In genomic region chr16:4416200-4417032, GRCh38 we compare ENCODE assay signal across 8 cellular contexts. TPM values are rescaled to one million over a fixed set of nuclear protein-coding genes. Genes with fewer than 3 reads are reported as not detected.
DNase-seq lines count a peak whose midpoint lies in the region; TF ChIP-seq lines count a peak whose summit lies in the region.

TSS of gene CORO7 (minus strand) at chr16:4416596. CDS start at chr16:4416518, 78 bp downstream.

- no peaks in the 10 kb centered on the region for H3K9me2 ChIP-seq in SK-N-SH

- TF ChIP-seq CTCF in GM06990 (IDR thresholded peaks at IDR 0.05; ENCODE audit: insufficient read depth, low read length, poor library complexity, severe bottlenecking) (no peak), HFFc6 (IDR thresholded peaks at IDR 0.05) (peak; percentile 20), SK-N-SH (IDR thresholded peaks at IDR 0.05) (no peak)

- peak within 1 kb of the TSS; percentile 99 for H3K4me2 ChIP-seq in SK-N-SH

- H3K36me3 Mint-ChIP-seq in HFFc6 (ENCODE audit: low read depth), result 0 out of 2 replicates have a peak, but pooled peaks cover 4% of the 10 kb centered on the region
- peaks cover 20% of the 10 kb centered on the region for H3K36me3 Mint-ChIP-seq in activated naive CD4-positive, alpha-beta T cell treated with anti-CD3 and anti-CD28 coated beads, Interleukin-2, amount 10 ng/mL, durations not matched to agents 7 days and 5 days

- peak within 1 kb of the TSS; percentile 82 for H3K27ac Mint-ChIP-seq in HFFc6
- peak within 1 kb of the TSS; percentile 96 for H3K27ac Mint-ChIP-seq in activated naive CD4-positive, alpha-beta T cell treated with anti-CD3 and anti-CD28 coated beads, Interleukin-2, amount 10 ng/mL, durations not matched to agents 7 days and 5 days

- H3F3A ChIP-seq in SK-N-SH (replicated peaks; ENCODE audit: insufficient read depth), result peaks cover 4% of the 10 kb centered on the region

- TF ChIP-seq EP300 in SK-N-SH (IDR thresholded peaks at IDR 0.05; ENCODE audit: borderline replicate concordance in 1 of 2, low read depth in 1 of 2, low read length in 1 of 2), result no peak

- no peaks in the 10 kb centered on the region for H3K9me3 ChIP-seq in SK-N-SH

- no peak for TF ChIP-seq RAD21 in SK-N-SH (IDR thresholded peaks at IDR 0.05; ENCODE audit: low read length)

- CTCF ChIA-PET in SK-N-SH (lab: Yijun Ruan, JAX), result interaction anchor here (0.9 to 13.6 kb wide), 5 partner anchors 14 to 91 kb away, joined by 3 to 189 read pairs (median 3); no protein-coding TSS in a partner anchor
- CTCF ChIA-PET in activated naive CD4-positive, alpha-beta T cell treated with anti-CD3 and anti-CD28 coated beads, Interleukin-2, amount 10 ng/mL, durations not matched to agents 7 days and 5 days (lab: Charles Lee), result interaction anchor here (0.6 to 6.5 kb wide), 4 partner anchors 13 to 540 kb away, joined by 3 to 38 read pairs (median 4); partner anchors contain the start of gene HMOX2

- peak within 1 kb of the TSS; percentile 90 for H3K4me3 Mint-ChIP-seq in HFFc6
- H3K4me3 Mint-ChIP-seq in activated naive CD4-positive, alpha-beta T cell treated with anti-CD3 and anti-CD28 coated beads, Interleukin-2, amount 10 ng/mL, durations not matched to agents 7 days and 5 days, result peak within 1 kb of the TSS; percentile 82

- peaks cover 7% of the 10 kb centered on the region; the same call in 1 of the 2 replicates for H4K20me1 ChIP-seq in SK-N-SH (ENCODE audit: insufficient read depth)

- H3K27ac ChIP-seq in SK-N-SH (ENCODE audit: low read depth in 2 of 2, low read length in 1 of 2), result peak within 1 kb of the TSS; percentile 20 to 58; a peak in 2 of 4 replicates

- 2% methylated on average over 10 of the region's 92 CpGs for WGBS in SK-N-SH (ENCODE audit: low lambda C conversion rate)

- H3K4me1 ChIP-seq in SK-N-SH (ENCODE audit: control insufficient read depth in 1 of 2, insufficient read depth in 2 of 2, low read depth in 1 of 2, low read length in 1 of 2), result peaks cover 6 to 20% of the 10 kb centered on the region in 2 experiments; a peak in 1 of 4 replicates

- DNase-seq in GM06990 (ENCODE audit: extremely low read depth, insufficient read length), result peak; percentile 97
- peak; percentile 80 for DNase-seq in HFFc6
- DNase-seq in NCI-H1048 (lab: John Stamatoyannopoulos, UW), result peak; percentile 44
- DNase-seq in SK-N-SH, result peak; percentile 99
- peak; percentile 99 for DNase-seq in activated naive CD4-positive, alpha-beta T cell treated with anti-CD3 and anti-CD28 coated beads, Interleukin-2, amount 10 ng/mL, durations not matched to agents 7 days and 5 days
- peak; percentile 97 for DNase-seq in germinal center (ENCODE audit: low spot score)
- peak; percentile 97 for DNase-seq in occipital lobe (lab: John Stamatoyannopoulos, UW)
- DNase-seq in superior temporal gyrus (ENCODE audit: extremely low spot score), result peak; percentile 92

- H3K9me3 Mint-ChIP-seq in HFFc6, result no peaks in the 10 kb centered on the region
- no peaks in the 10 kb centered on the region for H3K9me3 Mint-ChIP-seq in activated naive CD4-positive, alpha-beta T cell treated with anti-CD3 and anti-CD28 coated beads, Interleukin-2, amount 10 ng/mL, durations not matched to agents 7 days and 5 days

- POLR2A ChIA-PET in SK-N-SH (lab: Yijun Ruan, JAX), result interaction anchor here (1.2 to 2.1 kb wide), 2 partner anchors 24 to 65 kb away, joined by 3 to 10 read pairs; partner anchors contain the start of gene PAM16

- H3K36me3 ChIP-seq in GM06990 (ENCODE audit: control insufficient read depth, insufficient read depth, low read length), result peaks cover 14% of the 10 kb centered on the region
- peaks cover 0 to 6% of the 10 kb centered on the region in 2 experiments for H3K36me3 ChIP-seq in SK-N-SH (replicated peaks in 1 of 2; ENCODE audit: control insufficient read depth in 1 of 2, insufficient read depth in 2 of 2, low read length in 1 of 2)

- no peaks in the 10 kb centered on the region; the same call in none of the 2 replicates for H3K27me3 Mint-ChIP-seq in HFFc6 (ENCODE audit: insufficient read depth)
- peaks cover 13% of the 10 kb centered on the region for H3K27me3 Mint-ChIP-seq in activated naive CD4-positive, alpha-beta T cell treated with anti-CD3 and anti-CD28 coated beads, Interleukin-2, amount 10 ng/mL, durations not matched to agents 7 days and 5 days

- peak within 1 kb of the TSS; percentile 82 for H3K9ac ChIP-seq in SK-N-SH

- H3K27me3 ChIP-seq in GM06990 (replicated peaks; ENCODE audit: control insufficient read depth, insufficient read depth, low read length) (no peaks in the 10 kb centered on the region), SK-N-SH (ENCODE audit: insufficient read depth) (no peaks in the 10 kb centered on the region)

- H3K4me1 Mint-ChIP-seq in HFFc6 (ENCODE audit: low read depth), result peaks cover 19% of the 10 kb centered on the region
- peaks cover 44% of the 10 kb centered on the region for H3K4me1 Mint-ChIP-seq in activated naive CD4-positive, alpha-beta T cell treated with anti-CD3 and anti-CD28 coated beads, Interleukin-2, amount 10 ng/mL, durations not matched to agents 7 days and 5 days

- peak within 1 kb of the TSS; percentile 80 for H2AFZ ChIP-seq in SK-N-SH (ENCODE audit: low read depth)

- H3K79me2 ChIP-seq in SK-N-SH (ENCODE audit: insufficient read depth), result peaks cover 29% of the 10 kb centered on the region; the same call in 1 of the 2 replicates

- H3K4me3 ChIP-seq in GM06990 (replicated peaks; ENCODE audit: low read depth, low read length) (peak within 1 kb of the TSS; percentile 72), SK-N-SH (ENCODE audit: low read depth in 2 of 2, low read length in 1 of 2) (peak within 1 kb of the TSS; percentile 78 to 87)

TF ChIP-seq in SK-N-SH, 30 proteins besides CTCF, POLR2A, EP300 and RAD21 (continues in another document):
- TF ChIP-seq ZBTB33 (IDR thresholded peaks at IDR 0.05; ENCODE audit: borderline replicate concordance, low read depth), result no peak
- no peak for TF ChIP-seq POLR2AphosphoS5 (IDR thresholded peaks at IDR 0.05; ENCODE audit: low read depth, low read length)
- no peak for TF ChIP-seq SMC3 (IDR thresholded peaks at IDR 0.05; ENCODE audit: low read depth, low read length)
- no peak for TF ChIP-seq FOXM1 (IDR thresholded peaks at IDR 0.05; ENCODE audit: low read depth)
- no peak for TF ChIP-seq FOSL2 (IDR thresholded peaks at IDR 0.05; ENCODE audit: borderline replicate concordance, low read depth)
- TF ChIP-seq SIN3A (IDR thresholded peaks at IDR 0.05; ENCODE audit: borderline replicate concordance, low read depth, low read length), result peak; percentile 74; the same call in 1 of the 2 replicates
- peak; percentile 38; the same call in 1 of the 2 replicates for TF ChIP-seq RCOR1 (IDR thresholded peaks at IDR 0.05; ENCODE audit: low read length)
- TF ChIP-seq, protein P1, sequence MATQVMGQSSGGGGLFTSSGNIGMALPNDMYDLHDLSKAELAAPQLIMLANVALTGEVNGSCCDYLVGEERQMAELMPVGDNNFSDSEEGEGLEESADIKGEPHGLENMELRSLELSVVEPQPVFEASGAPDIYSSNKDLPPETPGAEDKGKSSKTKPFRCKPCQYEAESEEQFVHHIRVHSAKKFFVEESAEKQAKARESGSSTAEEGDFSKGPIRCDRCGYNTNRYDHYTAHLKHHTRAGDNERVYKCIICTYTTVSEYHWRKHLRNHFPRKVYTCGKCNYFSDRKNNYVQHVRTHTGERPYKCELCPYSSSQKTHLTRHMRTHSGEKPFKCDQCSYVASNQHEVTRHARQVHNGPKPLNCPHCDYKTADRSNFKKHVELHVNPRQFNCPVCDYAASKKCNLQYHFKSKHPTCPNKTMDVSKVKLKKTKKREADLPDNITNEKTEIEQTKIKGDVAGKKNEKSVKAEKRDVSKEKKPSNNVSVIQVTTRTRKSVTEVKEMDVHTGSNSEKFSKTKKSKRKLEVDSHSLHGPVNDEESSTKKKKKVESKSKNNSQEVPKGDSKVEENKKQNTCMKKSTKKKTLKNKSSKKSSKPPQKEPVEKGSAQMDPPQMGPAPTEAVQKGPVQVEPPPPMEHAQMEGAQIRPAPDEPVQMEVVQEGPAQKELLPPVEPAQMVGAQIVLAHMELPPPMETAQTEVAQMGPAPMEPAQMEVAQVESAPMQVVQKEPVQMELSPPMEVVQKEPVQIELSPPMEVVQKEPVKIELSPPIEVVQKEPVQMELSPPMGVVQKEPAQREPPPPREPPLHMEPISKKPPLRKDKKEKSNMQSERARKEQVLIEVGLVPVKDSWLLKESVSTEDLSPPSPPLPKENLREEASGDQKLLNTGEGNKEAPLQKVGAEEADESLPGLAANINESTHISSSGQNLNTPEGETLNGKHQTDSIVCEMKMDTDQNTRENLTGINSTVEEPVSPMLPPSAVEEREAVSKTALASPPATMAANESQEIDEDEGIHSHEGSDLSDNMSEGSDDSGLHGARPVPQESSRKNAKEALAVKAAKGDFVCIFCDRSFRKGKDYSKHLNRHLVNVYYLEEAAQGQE (IDR thresholded peaks at IDR 0.05; ENCODE audit: low read depth, low read length), result no peak
- TF ChIP-seq MXI1 (IDR thresholded peaks at IDR 0.05; ENCODE audit: low read depth, low read length), result peak; percentile 97
- no peak for TF ChIP-seq TEAD4 (IDR thresholded peaks at IDR 0.05; ENCODE audit: borderline replicate concordance, insufficient read depth)
- TF ChIP-seq RXRA (IDR thresholded peaks at IDR 0.05; ENCODE audit: borderline replicate concordance, low read depth), result no peak
- peak; percentile 30 for TF ChIP-seq CHD2 (IDR thresholded peaks at IDR 0.05; ENCODE audit: low read length, partially characterized antibody)
- no peak for TF ChIP-seq GATA2 (CRISPR knock-in tag; IDR thresholded peaks at IDR 0.05)

RNA-seq across cellular contexts. Expression of gene CORO7, which starts in this region (rescaled TPM):
- total RNA-seq in HFFc6 (2021; fragmentation: NEBNext Ultra II Directional; extraction: Animal tissue kit (Norgen Biotek cat#: 25700)), result 10 to 100 TPM; 12.1 to 20.9 (median 17.2) TPM
- 21.9 and 25.8 TPM in 2 replicates for polyA plus RNA-seq in SK-N-SH (2012; rRNA removed)
- polyA plus RNA-seq in SK-N-SH (2012; cell fraction: cytosol; rRNA removed), result 6.6 and 7.3 TPM in 2 replicates
- polyA plus RNA-seq in SK-N-SH (2012; cell fraction: nucleus; rRNA removed), result 166 and 305 TPM in 2 replicates
- 38.8 TPM for total RNA-seq in occipital lobe

Comparison
In these comparisons a context has a peak if more than half of its experiments do, and no peak if none do; other contexts are left out.
1. Peak in every context shown above with its lines: DNase-seq, H3K4me3 ChIP-seq and H3K27ac ChIP-seq.
2. DNase-seq: peak in every context shown above with its lines; median percentile 99 in SK-N-SH; 99 in activated naive CD4-positive, alpha-beta T cell treated with anti-CD3 and anti-CD28 coated beads, Interleukin-2, amount 10 ng/mL, durations not matched to agents 7 days and 5 days; 97 in GM06990; 97 in germinal center; 97 in occipital lobe; 92 in superior temporal gyrus; 80 in HFFc6; 44 in NCI-H1048.